Comparison of ENCODE assay signal across 17 cellular contexts in genomic region chr6:142275146-142276006, GRCh38. TPM values are rescaled to one million over a fixed set of nuclear protein-coding genes. Genes with fewer than 3 reads are reported as not detected.
DNase-seq lines count a peak whose midpoint lies in the region; ATAC-seq and TF ChIP-seq lines count a peak whose summit lies in the region.
"Had no signal": no experiment of that assay in that cellular context is flagged by ENCODE, and none has a peak within 500 bp of the region (broad histone marks: within the 10 kb centered on the region; RNA-seq: fewer than 3 reads in every experiment).

No MANE protein-coding gene starts in this region.

- H2BK15ac ChIP-seq in H9 (ENCODE audit: low read depth, low read length), result no peak overlapping the region

- no peak overlapping the region for H3K4me3 ChIP-seq in foreskin fibroblast (ENCODE audit: low read depth in 1 of 2, low read length in 2 of 2)
- no peak overlapping the region for H3K4me3 ChIP-seq in MM.1S (ENCODE audit: low read length)

- no peaks in the 10 kb centered on the region; a peak in 1 of 7 replicates for H3K36me3 Mint-ChIP-seq in H9 (ENCODE audit: insufficient read depth in 1 of 3, low read depth in 3 of 3)

- TF ChIP-seq CTCF in H9 (conservative IDR thresholded peaks at IDR 0.05), result no peak
- no peak for TF ChIP-seq CTCF in foreskin fibroblast (IDR thresholded peaks at IDR 0.05; ENCODE audit: low read depth, low read length)
- no peak for TF ChIP-seq CTCF in MM.1S (IDR thresholded peaks at IDR 0.05; ENCODE audit: low read length)

- no peak overlapping the region for H3K27ac ChIP-seq in H9 (ENCODE audit: insufficient read length, low read depth, low read length)
- H3K27ac ChIP-seq in MM.1S (ENCODE audit: low read length), result no peak overlapping the region
- H3K27ac ChIP-seq: parathyroid adenoma had no signal

- no CpG with 5 or more reads among the region's 5 CpGs for WGBS in H9 (ENCODE audit: extremely low coverage, insufficient read length, low lambda C conversion rate)

- no peaks in the 10 kb centered on the region for H3K9me2 ChIP-seq in MM.1S (replicated peaks; ENCODE audit: insufficient read depth, low read length)

- H3K4me1 ChIP-seq in H9 (ENCODE audit: insufficient read depth, low read length), result peaks cover 4% of the 10 kb centered on the region; the same call in 1 of the 2 replicates
- H3K4me1 ChIP-seq in MM.1S (ENCODE audit: low read length), result no peaks in the 10 kb centered on the region

- no peak overlapping the region for H2BK120ac ChIP-seq in H9 (ENCODE audit: low read depth, low read length, poor library complexity, severe bottlenecking)

- H3K79me2 ChIP-seq in H9 (ENCODE audit: insufficient read depth, low read length) (no peaks in the 10 kb centered on the region), MM.1S (ENCODE audit: low read length) (no peaks in the 10 kb centered on the region)
- H3K79me2 ChIP-seq: parathyroid adenoma had no signal

- H3K4me2 ChIP-seq in H9 (ENCODE audit: insufficient read depth, insufficient read length, low read length) (no peak overlapping the region), MM.1S (ENCODE audit: low read depth, low read length) (no peak overlapping the region)

- no peaks in the 10 kb centered on the region for H3K79me1 ChIP-seq in H9 (ENCODE audit: insufficient read depth, low read depth, low read length, poor library complexity, severe bottlenecking)

- no peak overlapping the region for H3K27ac Mint-ChIP-seq in H9
- H3K27ac Mint-ChIP-seq: activated naive CD8-positive, alpha-beta T cell treated with anti-CD3 and anti-CD28 coated beads, Interleukin-2, amount 50 U/mL, for 24 hours had no signal

- DNase-seq in H9, result no peak
- DNase-seq in RPMI7951 (ENCODE audit: low read depth), result peak; percentile 25
- peak; percentile 6 to 8 for DNase-seq in foreskin fibroblast
- DNase-seq in renal cortical epithelial cell (ENCODE audit: low read depth), result peak; percentile 49
- DNase-seq in MM.1S, result no peak
- DNase-seq in NK-92 treated with Interleukin-12 subunit alpha and Interleukin-12 subunit beta, amount 100 ng/mL, for 24 hours (lab: John Stamatoyannopoulos, UW), result no peak
- DNase-seq: activated CD4-positive, alpha-beta T cell treated with anti-CD3 and anti-CD28 coated beads for 4 hours; activated naive CD8-positive, alpha-beta T cell treated with anti-CD3 and anti-CD28 coated beads, Interleukin-2, amount 50 U/mL, for 24 hours; activated T-cell treated with anti-CD3 and anti-CD28 coated beads, Interleukin-2, amount 50 U/mL, for 1 hour; GDM1; GOT3 had no signal

- H3K14ac ChIP-seq in H9 (ENCODE audit: insufficient read depth, low read length), result no peak overlapping the region

- ATAC-seq in HG03378 (IDR thresholded peaks at IDR 0.05; ENCODE audit: unreplicated experiment), result no peak
- ATAC-seq in HG03175 (IDR thresholded peaks at IDR 0.05; ENCODE audit: unreplicated experiment), result no peak
- ATAC-seq: activated naive CD8-positive, alpha-beta T cell treated with anti-CD3 and anti-CD28 coated beads, Interleukin-2, amount 50 U/mL, for 24 hours; esophagus mucosa had no signal

- H3T11ph ChIP-seq in H9 (ENCODE audit: low read length), result no peak overlapping the region

- H3K9me3 ChIP-seq in H9 (ENCODE audit: control insufficient read depth, low read depth, low read length), result no peaks in the 10 kb centered on the region
- no peaks in the 10 kb centered on the region for H3K9me3 ChIP-seq in MM.1S (replicated peaks; ENCODE audit: insufficient read depth, low read length)

- H4K20me1 ChIP-seq in H9 (ENCODE audit: control insufficient read depth, insufficient read depth, insufficient read length) (no peaks in the 10 kb centered on the region), MM.1S (ENCODE audit: insufficient read depth, low read length) (no peaks in the 10 kb centered on the region)

- H3K27me3 ChIP-seq in H9 (ENCODE audit: insufficient read depth, low read length) (no peaks in the 10 kb centered on the region), MM.1S (replicated peaks; ENCODE audit: insufficient read depth, low read length) (no peaks in the 10 kb centered on the region)

- H2BK12ac ChIP-seq in H9 (ENCODE audit: insufficient read length, low read depth, low read length), result no peak overlapping the region

- no peak overlapping the region for H4K8ac ChIP-seq in H9 (replicated peaks; ENCODE audit: insufficient read length, low read depth, low read length)

- H2AFZ ChIP-seq in H9 (ENCODE audit: low read length) (peak overlapping the region; percentile 83), MM.1S (ENCODE audit: low read length) (no peak overlapping the region)
- H2AFZ ChIP-seq: parathyroid adenoma had no signal

- H3K9me3 Mint-ChIP-seq in H9, result no peaks in the 10 kb centered on the region; a peak in 1 of 5 replicates
- H3K9me3 Mint-ChIP-seq: activated naive CD8-positive, alpha-beta T cell treated with anti-CD3 and anti-CD28 coated beads, Interleukin-2, amount 50 U/mL, for 24 hours had no signal

- H3F3A ChIP-seq in MM.1S (ENCODE audit: insufficient read depth, low read length), result no peaks in the 10 kb centered on the region

- H3K23me2 ChIP-seq in H9 (ENCODE audit: insufficient read length, low read depth, low read length, poor library complexity, severe bottlenecking), result no peaks in the 10 kb centered on the region

- H3K4me1 Mint-ChIP-seq in H9, result peaks cover 6 to 8% of the 10 kb centered on the region in 2 experiments
- H3K4me1 Mint-ChIP-seq: activated naive CD8-positive, alpha-beta T cell treated with anti-CD3 and anti-CD28 coated beads, Interleukin-2, amount 50 U/mL, for 24 hours had no signal

- H2BK5ac ChIP-seq in H9 (ENCODE audit: insufficient read length, low read length), result no peak overlapping the region

- no peak overlapping the region for H3K18ac ChIP-seq in H9 (ENCODE audit: insufficient read length, low read depth, low read length)

- H3K27me3 Mint-ChIP-seq in H9 (ENCODE audit: low read depth), result no peaks in the 10 kb centered on the region
- H3K27me3 Mint-ChIP-seq: activated naive CD8-positive, alpha-beta T cell treated with anti-CD3 and anti-CD28 coated beads, Interleukin-2, amount 50 U/mL, for 24 hours had no signal

- no peaks in the 10 kb centered on the region for H3K36me3 ChIP-seq in MM.1S (replicated peaks; ENCODE audit: insufficient read depth, low read length)

- no peak overlapping the region for H2AK5ac ChIP-seq in H9 (ENCODE audit: insufficient read length, low read length)

- no peak overlapping the region for H3K9ac ChIP-seq in H9 (ENCODE audit: extremely low read depth, insufficient read length, low read length)
- H3K9ac ChIP-seq in MM.1S (ENCODE audit: low read length), result no peak overlapping the region
- H3K9ac ChIP-seq: parathyroid adenoma had no signal

- H3K4me3 Mint-ChIP-seq in H9, result no peak overlapping the region
- H3K4me3 Mint-ChIP-seq: activated naive CD8-positive, alpha-beta T cell treated with anti-CD3 and anti-CD28 coated beads, Interleukin-2, amount 50 U/mL, for 24 hours had no signal

- H3K23ac ChIP-seq in H9 (ENCODE audit: insufficient read length, low read depth, low read length), result no peak overlapping the region

- no peak overlapping the region for H3K4ac ChIP-seq in H9 (ENCODE audit: low read depth, low read length)

- H3K56ac ChIP-seq in H9 (ENCODE audit: insufficient read length, low read depth, low read length), result no peak overlapping the region

- no peak overlapping the region for H2BK20ac ChIP-seq in H9 (ENCODE audit: low read depth, low read length, poor library complexity, severe bottlenecking)

- H4K5ac ChIP-seq in H9 (ENCODE audit: insufficient read length, low read depth, low read length), result no peak overlapping the region

- H4K91ac ChIP-seq in H9 (ENCODE audit: insufficient read length, low read depth, low read length), result no peak overlapping the region

RNA-seq across cellular contexts. Expression of gene ADGRG6, which starts 26.4 kb away (rescaled TPM):
- 2.2 and 2.5 TPM in 2 replicates for total RNA-seq in H9 (2021)
- total RNA-seq in RPMI7951 (2014; rRNA removed; shearing (Covaris generic)), result 1.4 and 3.2 TPM in 2 replicates
- total RNA-seq in renal cortical epithelial cell, result 26.1 and 46.0 TPM in 2 replicates
- total RNA-seq: OCI-LY7; T-helper 1 cell treated with Interleukin-12 subunit alpha and Interleukin-12 subunit beta and Interleukin-4 antibody, amounts not matched to agents 30 ng/mL and 1 ng/mL, for 36 hours had no signal

Comparison
In these comparisons a context has a peak if more than half of its experiments do, and no peak if none do; other contexts are left out.
1. DNase-seq: peak in RPMI7951 (single experiment), foreskin fibroblast (2 of 2) and renal cortical epithelial cell (single experiment); none in H9 (single experiment), MM.1S (single experiment) and NK-92 treated with Interleukin-12 subunit alpha and Interleukin-12 subunit beta, amount 100 ng/mL, for 24 hours (single experiment).